ENCODE assay signal across 8 cellular contexts in the genomic region with DNA sequence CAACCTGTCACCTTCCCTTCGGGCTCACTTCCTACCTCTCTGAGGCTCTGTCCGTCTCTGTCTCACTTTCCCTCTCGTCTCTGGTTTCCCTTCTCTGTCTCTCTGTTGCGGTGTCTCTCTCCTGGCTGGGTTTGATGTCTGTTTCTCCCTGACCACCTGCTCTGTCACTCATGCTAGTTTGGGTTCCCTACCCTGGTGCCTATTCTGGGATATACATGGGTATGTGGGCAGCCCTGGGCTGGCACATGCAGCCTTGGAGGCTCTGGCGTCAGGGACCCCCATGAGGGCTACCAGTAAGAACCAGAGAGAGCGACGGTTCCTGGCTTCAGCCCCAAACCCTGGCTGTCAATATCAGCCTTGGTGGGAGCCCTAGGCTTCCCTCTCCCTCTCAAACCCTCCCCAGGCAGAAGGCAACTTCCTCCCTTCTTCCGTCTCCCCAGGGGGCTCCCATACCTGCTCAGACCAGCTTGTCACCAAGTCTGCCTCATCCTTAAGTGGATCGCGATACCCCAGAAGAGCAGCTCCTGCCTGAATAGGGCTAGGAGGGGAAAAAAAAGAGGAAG. TPM values are rescaled to one million over a fixed set of nuclear protein-coding genes. Genes with fewer than 3 reads are reported as not detected.
DNase-seq lines count a peak whose midpoint lies in the region; ATAC-seq and TF ChIP-seq lines count a peak whose summit lies in the region.

No MANE protein-coding gene starts in this region.

- no peak overlapping the region for H3K27ac Mint-ChIP-seq in activated CD4-positive, alpha-beta T cell treated with anti-CD3 and anti-CD28 coated beads for 36 hours
- peak overlapping the region; percentile 52 to 81 for H3K27ac Mint-ChIP-seq in T-cell

- H3K4me3 Mint-ChIP-seq in activated CD4-positive, alpha-beta T cell treated with anti-CD3 and anti-CD28 coated beads for 36 hours: peak overlapping the region; percentile 64
- H3K4me3 Mint-ChIP-seq in T-cell: peak overlapping the region; percentile 34 to 58 (median 54)

- H3K36me3 Mint-ChIP-seq in activated CD4-positive, alpha-beta T cell treated with anti-CD3 and anti-CD28 coated beads for 36 hours (ENCODE audit: low read depth): peaks cover 5% of the 10 kb centered on the region
- no peaks in the 10 kb centered on the region for H3K36me3 Mint-ChIP-seq in T-cell

- H3K27me3 ChIP-seq in right cardiac atrium (ENCODE audit: control insufficient read depth, insufficient read depth) (no peaks in the 10 kb centered on the region), stomach (peaks cover 0 to 5% (median 0%) of the 10 kb centered on the region in 3 donors), HAP-1 (ENCODE audit: low read depth) (no peaks in the 10 kb centered on the region)

- TF ChIP-seq CTCF in stomach (IDR thresholded peaks at IDR 0.05): no peak

- H3K36me3 ChIP-seq in stomach (peaks cover 0 to 9% (median 2%) of the 10 kb centered on the region in 4 donors), HAP-1 (replicated peaks) (peaks cover 16% of the 10 kb centered on the region)

- no peaks in the 10 kb centered on the region for H3K27me3 Mint-ChIP-seq in activated CD4-positive, alpha-beta T cell treated with anti-CD3 and anti-CD28 coated beads for 36 hours
- no peaks in the 10 kb centered on the region for H3K27me3 Mint-ChIP-seq in T-cell

- H3K9me3 ChIP-seq in right cardiac atrium (ENCODE audit: control insufficient read depth, low read length) (no peaks in the 10 kb centered on the region), stomach (no peaks in the 10 kb centered on the region), HAP-1 (no peaks in the 10 kb centered on the region)

- H3K4me1 Mint-ChIP-seq in activated CD4-positive, alpha-beta T cell treated with anti-CD3 and anti-CD28 coated beads for 36 hours: peaks cover 13% of the 10 kb centered on the region
- peaks cover 13 to 23% (median 16%) of the 10 kb centered on the region in 3 donors for H3K4me1 Mint-ChIP-seq in T-cell

- no peaks in the 10 kb centered on the region for H3K9me3 Mint-ChIP-seq in activated CD4-positive, alpha-beta T cell treated with anti-CD3 and anti-CD28 coated beads for 36 hours (ENCODE audit: low read depth)
- no peaks in the 10 kb centered on the region for H3K9me3 Mint-ChIP-seq in T-cell

- no peak for ATAC-seq in activated CD4-positive, alpha-beta T cell treated with anti-CD3 and anti-CD28 coated beads for 36 hours
- ATAC-seq in T-cell (replicated peaks in 1 of 4) (no peak), right cardiac atrium (no peak), HG03571 (IDR thresholded peaks at IDR 0.05; ENCODE audit: unreplicated experiment) (no peak)

- POLR2A ChIA-PET in activated CD4-positive, alpha-beta T cell treated with anti-CD3 and anti-CD28 coated beads for 36 hours (lab: Charles Lee): interaction anchor here (1.0 kb wide), 1 partner anchor 11 kb away, joined by 5 read pairs; a partner anchor contains a TSS
- POLR2A ChIA-PET in T-cell (lab: Charles Lee): no interaction called here

- 43% methylated on average over 10 of the region's 10 CpGs for WGBS in right cardiac atrium
- 31 to 52% (median 42%) methylated on average over 7 to 10 of the region's 10 CpGs for WGBS in stomach, 5 donors

- intact Hi-C loops in activated CD4-positive, alpha-beta T cell treated with anti-CD3 and anti-CD28 coated beads for 36 hours (cut with DNase I, micrococcal nuclease): no loop called here
- intact Hi-C loops in right cardiac atrium (cut with DNase I): loop anchor here in 1 of 4 donors (10.0 kb wide), 1 partner anchor 106 kb away; a partner anchor contains a TSS
- intact Hi-C loops in stomach (cut with DNase I; ENCODE audit: low total_unique reads): no loop called here

- DNase-seq in activated CD4-positive, alpha-beta T cell treated with anti-CD3 and anti-CD28 coated beads for 36 hours: no peak
- DNase-seq in activated CD4-positive, alpha-beta T cell treated with anti-CD3 and anti-CD28 coated beads, Interleukin-2, amount 50 U/mL, for 4 hours: no peak
- DNase-seq in T-cell: no peak
- DNase-seq in right cardiac atrium: no peak
- no peak for DNase-seq in stomach
- no peak for DNase-seq in kidney glomerular epithelial cell (lab: John Stamatoyannopoulos, UW)
- DNase-seq in HAP-1 (ENCODE audit: low spot score in 2 of 2): no peak

- in situ Hi-C loops in HAP-1 (cut with MboI; ENCODE audit: low sequenced_read_pairs): no loop called here

- H3K4me1 ChIP-seq in right cardiac atrium (ENCODE audit: control insufficient read depth, insufficient read depth, low read length): no peaks in the 10 kb centered on the region
- H3K4me1 ChIP-seq in stomach: peaks cover 0 to 36% (median 12%) of the 10 kb centered on the region in 4 donors
- H3K4me1 ChIP-seq in HAP-1: peaks cover 10% of the 10 kb centered on the region

- TF ChIP-seq POLR2A in stomach (IDR thresholded peaks at IDR 0.05): no peak

- TF ChIP-seq EP300 in stomach (IDR thresholded peaks at IDR 0.05): no peak

- peak overlapping the region; percentile 68 for H3K27ac ChIP-seq in right cardiac atrium (ENCODE audit: low read length)
- H3K27ac ChIP-seq in stomach: peak overlapping the region; percentile 63 to 96 (median 75)

- CTCF ChIA-PET in activated CD4-positive, alpha-beta T cell treated with anti-CD3 and anti-CD28 coated beads for 36 hours (lab: Charles Lee): interaction anchor here (0.9 kb wide), 1 partner anchor 127 kb away, joined by 3 read pairs; no protein-coding TSS in a partner anchor
- CTCF ChIA-PET in T-cell (lab: Charles Lee): no interaction called here

- H3K4me3 ChIP-seq in right cardiac atrium (ENCODE audit: low read length) (peak overlapping the region; percentile 37), stomach (peak overlapping the region; percentile 18 to 38 (median 36)), HAP-1 (no peak overlapping the region)

RNA-seq across cellular contexts. Expression of a gene that starts 0.3 kb away (rescaled TPM):
- 10 to 100 TPM; 12.6 to 13.4 TPM for total RNA-seq in activated CD4-positive, alpha-beta T cell treated with anti-CD3 and anti-CD28 coated beads for 36 hours
- 10 to 100 TPM; 22.6 to 31.3 (median 25.5) TPM for total RNA-seq in T-cell
- 10 to 100 TPM; 47.3 to 52.6 (median 51.2) TPM for total RNA-seq in right cardiac atrium
- polyA plus RNA-seq in right cardiac atrium: 60.5 TPM
- total RNA-seq in stomach: 10 to 100 TPM; 12.5 to 48.7 (median 26.3) TPM
- polyA plus RNA-seq in stomach: 10 to 100 TPM; 15.9 to 18.2 (median 16.0) TPM

RNA-seq across cellular contexts. Expression of a gene that starts 2.6 kb away (rescaled TPM):
- 10 to 100 TPM; 43.8 to 49.0 TPM for total RNA-seq in activated CD4-positive, alpha-beta T cell treated with anti-CD3 and anti-CD28 coated beads for 36 hours
- 100 to 1,000 TPM in 3 of 5 donors, 10 to 100 TPM in 2; 89.8 to 144 (median 129) TPM for total RNA-seq in T-cell
- 10 to 100 TPM; 38.0 to 45.0 (median 39.0) TPM for total RNA-seq in right cardiac atrium
- polyA plus RNA-seq in right cardiac atrium: 43.9 TPM
- total RNA-seq in stomach: 100 to 1,000 TPM in 2 of 5 donors, 10 to 100 TPM in 3; 12.7 to 202 (median 84.6) TPM
- polyA plus RNA-seq in stomach: 10 to 100 TPM; 19.4 to 59.9 (median 21.8) TPM

RNA-seq across cellular contexts. Expression of a gene that starts 10.6 kb away (rescaled TPM):
- total RNA-seq in activated CD4-positive, alpha-beta T cell treated with anti-CD3 and anti-CD28 coated beads for 36 hours: 1,000 to 10,000 TPM; 1,286 to 2,705 TPM
- 1,000 to 10,000 TPM; 5,175 to 6,006 (median 5,765) TPM for total RNA-seq in T-cell
- total RNA-seq in right cardiac atrium: 1,000 to 10,000 TPM; 2,034 to 2,544 (median 2,211) TPM
- polyA plus RNA-seq in right cardiac atrium: 2,857 TPM
- total RNA-seq in stomach: 1,000 to 10,000 TPM in 4 of 5 donors, 100 to 1,000 TPM in 1; 783 to 3,421 (median 2,020) TPM
- 1,000 to 10,000 TPM; 5,802 to 8,616 (median 6,179) TPM for polyA plus RNA-seq in stomach

RNA-seq across cellular contexts. Expression of a gene that starts 19.7 kb away (rescaled TPM):
- total RNA-seq in activated CD4-positive, alpha-beta T cell treated with anti-CD3 and anti-CD28 coated beads for 36 hours: 10 to 100 TPM; 25.6 to 28.6 TPM
- total RNA-seq in T-cell (10 to 100 TPM; 37.9 to 56.8 (median 53.6) TPM), right cardiac atrium (10 to 100 TPM; 73.7 to 83.8 (median 77.4) TPM), stomach (10 to 100 TPM; 13.4 to 69.3 (median 26.6) TPM)
- polyA plus RNA-seq in right cardiac atrium (63.1 TPM), stomach (10 to 100 TPM; 16.8 to 49.6 (median 34.9) TPM)

RNA-seq across cellular contexts. Expression of a gene that starts 28.2 kb away (rescaled TPM):
- total RNA-seq in activated CD4-positive, alpha-beta T cell treated with anti-CD3 and anti-CD28 coated beads for 36 hours: 100 to 1,000 TPM; 100 to 117 TPM
- total RNA-seq in T-cell (100 to 1,000 TPM; 117 to 208 (median 182) TPM), right cardiac atrium (10 to 100 TPM; 82.7 to 99.3 (median 96.9) TPM), stomach (100 to 1,000 TPM in 2 of 5 donors, 10 to 100 TPM in 3; 46.4 to 178 (median 93.3) TPM)
- polyA plus RNA-seq in right cardiac atrium (102 TPM), stomach (10 to 100 TPM; 45.7 to 61.8 (median 59.1) TPM)
